Comparison of ENCODE assay signal across 23 cellular contexts in genomic region chr6:139156102-139156501, GRCh38. TPM values are rescaled to one million over a fixed set of nuclear protein-coding genes. Genes with fewer than 3 reads are reported as not detected.
A peak's percentile ranks its signal among the peaks of the same experiment; 100 is the strongest.
DNase-seq lines count a peak whose midpoint lies in the region; ATAC-seq, FAIRE-seq and TF ChIP-seq lines count a peak whose summit lies in the region.
"Had no signal": no experiment of that assay in that cellular context is flagged by ENCODE, and none has a peak within 500 bp of the region (broad histone marks: within the 10 kb centered on the region; RNA-seq: fewer than 3 reads in every experiment).

No MANE protein-coding gene starts in this region.

- H3K27ac ChIP-seq in CD4-positive, alpha-beta T cell (ENCODE audit: low read depth, low read length), result no peak overlapping the region
- H3K27ac ChIP-seq in keratinocyte (ENCODE audit: control insufficient read depth, insufficient read depth, low read length), result peak overlapping the region; percentile 67
- H3K27ac ChIP-seq: ovary had no signal

- peaks cover 65% of the 10 kb centered on the region for H3K4me1 Mint-ChIP-seq in activated CD4-positive, alpha-beta T cell treated with anti-CD3 and anti-CD28 coated beads, Interleukin-2, amount 10 ng/mL, durations not matched to agents 24 days and 14 days
- peaks cover 85% of the 10 kb centered on the region for H3K4me1 Mint-ChIP-seq in CD4-positive, alpha-beta T cell (ENCODE audit: low read depth)
- peaks cover 67% of the 10 kb centered on the region for H3K4me1 Mint-ChIP-seq in activated T-helper 2 cell treated with anti-CD3 and anti-CD28 coated beads, Interferon-gamma antibody, Interleukin-2, Interleukin-4, amounts not matched to agents 10 μg/mL and 5 μg/mL and 100 μg/mL, durations not matched to agents 14 hours and 24 hours and 36 hours (ENCODE audit: low read depth)

- no peaks in the 10 kb centered on the region for H3K27me3 Mint-ChIP-seq in activated CD4-positive, alpha-beta T cell treated with anti-CD3 and anti-CD28 coated beads, Interleukin-2, amount 10 ng/mL, durations not matched to agents 24 days and 14 days
- no peaks in the 10 kb centered on the region for H3K27me3 Mint-ChIP-seq in CD4-positive, alpha-beta T cell
- H3K27me3 Mint-ChIP-seq in activated T-helper 2 cell treated with anti-CD3 and anti-CD28 coated beads, Interferon-gamma antibody, Interleukin-2, Interleukin-4, amounts not matched to agents 10 μg/mL and 5 μg/mL and 100 μg/mL, durations not matched to agents 14 hours and 24 hours and 36 hours (ENCODE audit: low read depth), result no peaks in the 10 kb centered on the region
- H3K27me3 Mint-ChIP-seq: B cell, type B pancreatic cell had no signal

- H3K27ac Mint-ChIP-seq in activated CD4-positive, alpha-beta T cell treated with anti-CD3 and anti-CD28 coated beads, Interleukin-2, amount 10 ng/mL, durations not matched to agents 24 days and 14 days, result peak overlapping the region; percentile 16
- H3K27ac Mint-ChIP-seq in CD4-positive, alpha-beta T cell, result peak overlapping the region; percentile 80
- peak overlapping the region; percentile 1 for H3K27ac Mint-ChIP-seq in activated T-helper 2 cell treated with anti-CD3 and anti-CD28 coated beads, Interferon-gamma antibody, Interleukin-2, Interleukin-4, amounts not matched to agents 10 μg/mL and 5 μg/mL and 100 μg/mL, durations not matched to agents 14 hours and 24 hours and 36 hours
- H3K27ac Mint-ChIP-seq: B cell, GM23338 had no signal

- peak overlapping the region; percentile 34 for H3K9ac ChIP-seq in keratinocyte (ENCODE audit: control insufficient read depth, extremely low read depth, insufficient read depth, low read length)

- no peak for FAIRE-seq in keratinocyte (lab: Jason Lieb, UNC)
- FAIRE-seq: bronchial epithelial cell, HTR-8/SVneo had no signal

- intact Hi-C loops in activated CD4-positive, alpha-beta T cell treated with anti-CD3 and anti-CD28 coated beads, Interleukin-2, amount 10 ng/mL, durations not matched to agents 24 days and 14 days (cut with micrococcal nuclease), result no loop called here
- intact Hi-C loops in CD4-positive, alpha-beta T cell (cut with DNase I, micrococcal nuclease), result no loop called here
- intact Hi-C loops in activated T-helper 2 cell treated with anti-CD3 and anti-CD28 coated beads, Interferon-gamma antibody, Interleukin-2, Interleukin-4, amounts not matched to agents 10 μg/mL and 5 μg/mL and 100 μg/mL, durations not matched to agents 14 hours and 24 hours and 36 hours (cut with micrococcal nuclease), result no loop called here

- H3K4me1 ChIP-seq in keratinocyte (ENCODE audit: control insufficient read depth, extremely low read depth, insufficient read depth, low read length), result peaks cover 56% of the 10 kb centered on the region

- H3K4me2 ChIP-seq in keratinocyte (ENCODE audit: control insufficient read depth, extremely low read depth, insufficient read depth, low read depth, low read length), result peak overlapping the region; percentile 88
- H3K4me2 ChIP-seq: GM23338 had no signal

- H3K27me3 ChIP-seq in CD4-positive, alpha-beta T cell (ENCODE audit: control insufficient read depth, insufficient read depth, low read length), result no peaks in the 10 kb centered on the region
- no peaks in the 10 kb centered on the region for H3K27me3 ChIP-seq in keratinocyte (ENCODE audit: control insufficient read depth, extremely low read depth, insufficient read depth, low read length)
- H3K27me3 ChIP-seq: ovary had no signal

- POLR2A ChIA-PET in CD4-positive, alpha-beta T cell (lab: Charles Lee), result interaction anchor here (1.1 to 1.3 kb wide), 2 partner anchors 11 to 219 kb away, joined by 3 to 8 read pairs; no protein-coding TSS in a partner anchor

- H3K4me3 Mint-ChIP-seq in activated CD4-positive, alpha-beta T cell treated with anti-CD3 and anti-CD28 coated beads, Interleukin-2, amount 10 ng/mL, durations not matched to agents 24 days and 14 days, result no peak overlapping the region
- peak overlapping the region; percentile 67 for H3K4me3 Mint-ChIP-seq in CD4-positive, alpha-beta T cell
- no peak overlapping the region for H3K4me3 Mint-ChIP-seq in activated T-helper 2 cell treated with anti-CD3 and anti-CD28 coated beads, Interferon-gamma antibody, Interleukin-2, Interleukin-4, amounts not matched to agents 10 μg/mL and 5 μg/mL and 100 μg/mL, durations not matched to agents 14 hours and 24 hours and 36 hours (ENCODE audit: low read depth)
- H3K4me3 Mint-ChIP-seq: B cell, GM23338, nephron, type B pancreatic cell had no signal

- no peaks in the 10 kb centered on the region for H3K36me3 ChIP-seq in keratinocyte (ENCODE audit: control insufficient read depth in 2 of 2, extremely low read depth in 1 of 2, insufficient read depth in 2 of 2, low read length in 2 of 2)
- H3K36me3 ChIP-seq: ovary had no signal

- CTCF ChIA-PET in CD4-positive, alpha-beta T cell (lab: Charles Lee), result interaction anchor here (0.8 to 1.3 kb wide), 3 partner anchors 11 to 31 kb away, joined by 3 to 5 read pairs (median 3); no protein-coding TSS in a partner anchor

- no peak for TF ChIP-seq CTCF in CD4-positive, alpha-beta T cell (IDR thresholded peaks at IDR 0.05)
- TF ChIP-seq CTCF in keratinocyte (optimal IDR thresholded peaks at IDR 0.05 in 1 of 3, IDR thresholded peaks at IDR 0.05 in 1 of 3, conservative IDR thresholded peaks at IDR 0.05 in 1 of 3; ENCODE audit: extremely low read depth in 1 of 3, insufficient read depth in 2 of 3, low read length in 3 of 3), result no peak

- H3K9me3 ChIP-seq in CD4-positive, alpha-beta T cell (ENCODE audit: control insufficient read depth, low read length), result no peaks in the 10 kb centered on the region
- H3K9me3 ChIP-seq in keratinocyte (ENCODE audit: control insufficient read depth, low read depth, low read length), result no peaks in the 10 kb centered on the region
- H3K9me3 ChIP-seq: ovary had no signal

- no peak overlapping the region for H2AFZ ChIP-seq in keratinocyte (ENCODE audit: control insufficient read depth, low read length)
- H2AFZ ChIP-seq: GM23338 had no signal

- no peaks in the 10 kb centered on the region for H4K20me1 ChIP-seq in keratinocyte (ENCODE audit: control insufficient read depth, extremely low read depth, insufficient read depth, low read length)

- ATAC-seq in CD4-positive, alpha-beta T cell (ENCODE audit: poor library complexity), result no peak
- ATAC-seq: GM23338 had no signal

- no peak for DNase-seq in activated CD4-positive, alpha-beta T cell treated with anti-CD3 and anti-CD28 coated beads, Interleukin-2, amount 10 ng/mL, durations not matched to agents 24 days and 14 days
- DNase-seq in activated CD4-positive, alpha-beta T cell treated with anti-CD3 and anti-CD28 coated beads for 1 hour, result no peak
- DNase-seq in CD4-positive, alpha-beta T cell, result no peak
- no peak for DNase-seq in activated T-helper 2 cell treated with anti-CD3 and anti-CD28 coated beads, Interferon-gamma antibody, Interleukin-2, Interleukin-4, amounts not matched to agents 10 μg/mL and 5 μg/mL and 100 μg/mL, durations not matched to agents 14 hours and 24 hours and 36 hours (ENCODE audit: low spot score)
- DNase-seq in keratinocyte (ENCODE audit: low read depth, low spot score) (no peak), KG1 (lab: John Stamatoyannopoulos, UW) (no peak), MV-4-11 (lab: John Stamatoyannopoulos, UW) (no peak)
- no peak for DNase-seq in activated effector memory CD4-positive, alpha-beta T cell treated with anti-CD3 and anti-CD28 coated beads, Interleukin-2, amount 50 U/mL, for 16 hours
- DNase-seq: activated CD4-positive, alpha-beta T cell treated with anti-CD3 and anti-CD28 coated beads, Interleukin-2, amount 50 U/mL, for 1 hour; amniotic stem cell; Kasumi-1; NCI-H1048; NCI-H1930; ovary; SHP77; stimulated activated CD4-positive, alpha-beta T cell treated with anti-CD3 and anti-CD28 coated beads, Interleukin-12 subunit alpha, Interleukin-12 subunit beta, amount 100 ng/mL, for 4 hours; T-helper 1 cell had no signal

- H3K79me2 ChIP-seq in keratinocyte (ENCODE audit: control insufficient read depth, insufficient read depth, low read length), result peaks cover 39% of the 10 kb centered on the region

- peaks cover 26% of the 10 kb centered on the region for H3K36me3 Mint-ChIP-seq in activated CD4-positive, alpha-beta T cell treated with anti-CD3 and anti-CD28 coated beads, Interleukin-2, amount 10 ng/mL, durations not matched to agents 24 days and 14 days (ENCODE audit: low read depth)
- H3K36me3 Mint-ChIP-seq in CD4-positive, alpha-beta T cell (ENCODE audit: low read depth), result peaks cover 52% of the 10 kb centered on the region
- peaks cover 26% of the 10 kb centered on the region for H3K36me3 Mint-ChIP-seq in activated T-helper 2 cell treated with anti-CD3 and anti-CD28 coated beads, Interferon-gamma antibody, Interleukin-2, Interleukin-4, amounts not matched to agents 10 μg/mL and 5 μg/mL and 100 μg/mL, durations not matched to agents 14 hours and 24 hours and 36 hours (ENCODE audit: low read depth)

- H3K4me3 ChIP-seq in keratinocyte (ENCODE audit: control insufficient read depth in 2 of 3, extremely low read depth in 1 of 3, insufficient read depth in 2 of 3, low read depth in 1 of 3, low read length in 3 of 3), result peak overlapping the region in 2 of 3 experiments; percentile 15 to 50
- H3K4me3 ChIP-seq: GM23338, ovary had no signal

- peaks cover 4% of the 10 kb centered on the region for H3K9me3 Mint-ChIP-seq in activated CD4-positive, alpha-beta T cell treated with anti-CD3 and anti-CD28 coated beads, Interleukin-2, amount 10 ng/mL, durations not matched to agents 24 days and 14 days
- no peaks in the 10 kb centered on the region for H3K9me3 Mint-ChIP-seq in CD4-positive, alpha-beta T cell
- no peaks in the 10 kb centered on the region for H3K9me3 Mint-ChIP-seq in activated T-helper 2 cell treated with anti-CD3 and anti-CD28 coated beads, Interferon-gamma antibody, Interleukin-2, Interleukin-4, amounts not matched to agents 10 μg/mL and 5 μg/mL and 100 μg/mL, durations not matched to agents 14 hours and 24 hours and 36 hours
- H3K9me3 Mint-ChIP-seq: GM23338, nephron had no signal

- dilution Hi-C loops in keratinocyte (cut with MboI; ENCODE audit: extremely low pct_ligation_motif_present, low sequenced_read_pairs), result no loop called here

- H3K9me1 ChIP-seq in keratinocyte (ENCODE audit: control insufficient read depth, extremely low read depth, insufficient read depth, low read length), result peaks cover 2% of the 10 kb centered on the region

RNA-seq across cellular contexts. Expression of gene HECA, which starts 21.2 kb away (rescaled TPM):
- total RNA-seq in activated CD4-positive, alpha-beta T cell treated with anti-CD3 and anti-CD28 coated beads, Interleukin-2, amount 10 ng/mL, durations not matched to agents 24 days and 14 days, result 45.7 and 47.7 TPM in 2 replicates
- total RNA-seq in CD4-positive, alpha-beta T cell, result 100 to 1,000 TPM; 203 to 207 TPM
- 33.6 and 36.9 TPM in 2 replicates for total RNA-seq in activated T-helper 2 cell treated with anti-CD3 and anti-CD28 coated beads, Interferon-gamma antibody, Interleukin-2, Interleukin-4, amounts not matched to agents 10 μg/mL and 5 μg/mL and 100 μg/mL, durations not matched to agents 14 hours and 24 hours and 36 hours
- polyA plus RNA-seq in keratinocyte, result 7.7 to 12.3 TPM (median 9.2 TPM) in 3 replicates
- 15.9 TPM for polyA plus RNA-seq in keratinocyte (2011; ENCODE audit: low read depth)
- polyA plus RNA-seq in keratinocyte (2011; cell fraction: cytosol; rRNA removed), result 8.4 and 11.9 TPM in 2 replicates
- 8.1 and 11.3 TPM in 2 replicates for polyA plus RNA-seq in keratinocyte (2011; cell fraction: nucleus; rRNA removed)
- 7.6 and 24.8 TPM in 2 replicates for polyA plus RNA-seq in keratinocyte (2012; ENCODE audit: low replicate concordance)
- 7.8 to 18.1 TPM (median 16.3 TPM) in 3 replicates for polyA minus RNA-seq in keratinocyte
- polyA minus RNA-seq in keratinocyte (2011; cell fraction: cytosol; rRNA and poly(A)+ RNA removed), result 16.5 TPM
- polyA minus RNA-seq in keratinocyte (2011; cell fraction: nucleus; rRNA and poly(A)+ RNA removed), result 9.0 and 13.6 TPM in 2 replicates

Comparison
In these comparisons a context has a peak if more than half of its experiments do, and no peak if none do; other contexts are left out.
1. H3K27ac Mint-ChIP-seq: peak in every context shown above with its lines; median percentile 80 in CD4-positive, alpha-beta T cell; 16 in activated CD4-positive, alpha-beta T cell treated with anti-CD3 and anti-CD28 coated beads, Interleukin-2, amount 10 ng/mL, durations not matched to agents 24 days and 14 days; 1 in activated T-helper 2 cell treated with anti-CD3 and anti-CD28 coated beads, Interferon-gamma antibody, Interleukin-2, Interleukin-4, amounts not matched to agents 10 μg/mL and 5 μg/mL and 100 μg/mL, durations not matched to agents 14 hours and 24 hours and 36 hours.